7 cellular contexts compared by ENCODE assay signal in genomic region chr22:32474635-32475427, GRCh38.
DNase-seq lines count a peak whose midpoint lies in the region; ATAC-seq and TF ChIP-seq lines count a peak whose summit lies in the region.

Gene FBXO7, plus strand, starts transcription at chr22:32474811. Its CDS starts 192 bp downstream, at chr22:32475003.

- peak within 1 kb of the TSS; percentile 74 for H3K4me3 ChIP-seq in retinal pigment epithelial cell (ENCODE audit: low read length)

- peak; percentile 81 for TF ChIP-seq POLR2A in GM18505 (IDR thresholded peaks at IDR 0.05; ENCODE audit: borderline replicate concordance, extremely low read depth, insufficient read depth, insufficient read length)

- TF ChIP-seq CTCF in retinal pigment epithelial cell (conservative IDR thresholded peaks at IDR 0.05; ENCODE audit: low read depth, low read length): peak; percentile 51

- ATAC-seq in GM18505 (IDR thresholded peaks at IDR 0.05; ENCODE audit: unreplicated experiment): peak; percentile 68
- ATAC-seq in HG02943 (IDR thresholded peaks at IDR 0.05; ENCODE audit: low read depth, unreplicated experiment): peak; percentile 57

- peak; percentile 81 to 87 for DNase-seq in NCI-H2081 (lab: John Stamatoyannopoulos, UW)
- DNase-seq in T1000 (lab: John Stamatoyannopoulos, UW): peak; percentile 84
- peak; percentile 98 for DNase-seq in astrocyte of the hippocampus (ENCODE audit: low read depth, low spot score)
- peak; percentile 80 to 89 for DNase-seq in hippocampal formation (lab: John Stamatoyannopoulos, UW)
- DNase-seq in retinal pigment epithelial cell (ENCODE audit: low read depth): peak; percentile 75

Comparison
In these comparisons a context has a peak if more than half of its experiments do, and no peak if none do; other contexts are left out.
1. Peak in every context shown above with its lines: DNase-seq, ATAC-seq and H3K4me3 ChIP-seq.